23 cellular contexts compared by ENCODE assay signal in the genomic region with DNA sequence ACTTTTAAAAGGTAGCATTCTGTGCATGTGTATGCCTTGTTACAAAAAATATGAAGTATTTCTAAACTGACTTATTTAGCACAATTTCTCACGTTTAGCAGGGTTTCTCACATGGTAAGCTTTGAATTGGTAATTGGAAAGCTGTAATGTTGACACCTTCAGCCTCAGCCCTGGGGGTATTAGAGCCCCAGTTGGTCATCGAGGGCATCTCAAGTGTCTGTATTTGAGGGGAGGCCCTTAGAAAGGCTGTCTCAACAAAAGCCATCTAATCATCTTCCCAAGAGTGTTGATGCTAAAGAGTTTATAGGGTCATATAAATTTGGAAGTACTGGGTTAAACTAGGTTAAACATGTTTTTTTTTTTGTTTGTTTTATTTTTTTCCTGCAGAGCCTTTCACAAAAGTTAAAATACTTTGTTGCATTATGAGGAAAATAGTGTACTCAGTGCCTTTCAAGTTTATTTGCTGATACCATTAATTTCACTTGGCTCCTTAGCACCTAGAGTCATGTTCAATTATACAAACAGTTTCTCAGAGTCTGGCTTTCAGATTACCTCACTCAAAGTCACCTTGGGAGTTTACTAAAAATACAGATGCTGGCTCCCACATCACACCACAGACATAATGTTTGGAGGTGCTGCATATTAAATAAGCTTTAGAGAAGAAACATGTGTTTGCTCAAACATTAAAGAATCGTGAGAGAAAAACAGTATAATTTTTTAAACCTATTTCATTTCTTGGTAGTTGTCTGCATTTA.
DNase-seq lines count a peak whose midpoint lies in the region; ATAC-seq, FAIRE-seq and TF ChIP-seq lines count a peak whose summit lies in the region.
"Had no signal": no experiment of that assay in that cellular context is flagged by ENCODE, and none has a peak within 500 bp of the region (broad histone marks: within the 10 kb centered on the region; RNA-seq: fewer than 3 reads in every experiment).

No MANE protein-coding gene starts in this region.

- DNase-seq in DMS 273 (lab: John Stamatoyannopoulos, UW; ENCODE audit: unreplicated experiment): peak; percentile 44
- DNase-seq in DMS 273 treated with DMSO at 0.1 percent for 48 hours (lab: John Stamatoyannopoulos, UW): no peak
- DNase-seq in LNCaP clone FGC (ENCODE audit: low read depth): peak; percentile 46
- no peak for DNase-seq in esophagus muscularis mucosa (ENCODE audit: extremely low spot score)
- DNase-seq in pancreas: no peak
- DNase-seq in MCF 10A (ENCODE audit: unreplicated experiment): no peak
- no peak for DNase-seq in cerebellar nuclear complex (lab: John Stamatoyannopoulos, UW)
- DNase-seq: activated CD4-positive, alpha-beta T cell treated with anti-CD3 and anti-CD28 coated beads for 4 hours; effector CD4-positive, alpha-beta T cell; mammary epithelial cell; natural killer cell; NCI-H1930; NCI-H510A treated with DMSO at 0.1 percent for 48 hours; Peyer's patch; posterior cingulate gyrus; small intestine; stimulated activated CD8-positive, alpha-beta memory T cell treated with anti-CD3 and anti-CD28 coated beads, Interleukin-4, amount 100 ng/mL, for 48 hours had no signal

- peaks cover 17% of the 10 kb centered on the region for H3K4me1 Mint-ChIP-seq in MCF 10A (ENCODE audit: insufficient read depth, unreplicated experiment)
- H3K4me1 Mint-ChIP-seq: B cell; central memory CD8-positive, alpha-beta T cell had no signal

- no peaks in the 10 kb centered on the region for H3K9me3 ChIP-seq in esophagus muscularis mucosa
- H3K9me3 ChIP-seq in pancreas: no peaks in the 10 kb centered on the region
- H3K9me3 ChIP-seq: Peyer's patch, suprapubic skin had no signal

- H3K4me3 ChIP-seq in LNCaP clone FGC (ENCODE audit: low read depth, low read length): no peak overlapping the region
- H3K4me3 ChIP-seq in esophagus muscularis mucosa: no peak overlapping the region
- H3K4me3 ChIP-seq in pancreas: no peak overlapping the region
- H3K4me3 ChIP-seq: Peyer's patch, suprapubic skin had no signal

- H3K36me3 ChIP-seq in esophagus muscularis mucosa: no peaks in the 10 kb centered on the region
- H3K36me3 ChIP-seq in pancreas: no peaks in the 10 kb centered on the region
- H3K36me3 ChIP-seq: Peyer's patch, suprapubic skin had no signal

- TF ChIP-seq EP300 in esophagus muscularis mucosa (IDR thresholded peaks at IDR 0.05): no peak

- H3K4me3 Mint-ChIP-seq in MCF 10A (ENCODE audit: unreplicated experiment): no peak overlapping the region
- H3K4me3 Mint-ChIP-seq: B cell; central memory CD8-positive, alpha-beta T cell; natural killer cell had no signal

- CTCF ChIA-PET in MCF 10A (lab: Yijun Ruan, JAX): interaction anchor here (0.6 to 1.7 kb wide), 3 partner anchors 10 to 92 kb away, joined by 3 to 6 read pairs (median 3); no protein-coding TSS in a partner anchor

- intact Hi-C loops in esophagus muscularis mucosa (cut with DNase I): no loop called here
- intact Hi-C loops in pancreas (cut with DNase I): no loop called here
- intact Hi-C loops in MCF 10A (cut with micrococcal nuclease): no loop called here

- no TSS peak for BruUV-seq in MCF 10A (replicated peaks; lab: Mats Ljungman, UMichigan)

- POLR2A ChIA-PET in MCF 10A (lab: Yijun Ruan, JAX): interaction anchor here (0.8 to 1.8 kb wide), 6 partner anchors 21 to 676 kb away, joined by 3 to 6 read pairs (median 4); no protein-coding TSS in a partner anchor

- no peak for FAIRE-seq in pancreas (lab: Jason Lieb, UNC)
- FAIRE-seq: TTC549 had no signal

- H3K27me3 ChIP-seq in esophagus muscularis mucosa: no peaks in the 10 kb centered on the region
- no peaks in the 10 kb centered on the region for H3K27me3 ChIP-seq in pancreas
- H3K27me3 ChIP-seq: Peyer's patch, suprapubic skin had no signal

- H3K27ac ChIP-seq in esophagus muscularis mucosa (replicated peaks in 1 of 4) (peak overlapping the region; percentile 38 to 71 (median 68)), pancreas (no peak overlapping the region)
- H3K27ac ChIP-seq: 22Rv1 had no signal

- 42% methylated on average over 3 of the region's 3 CpGs for WGBS in esophagus muscularis mucosa
- WGBS in pancreas, 2 donors: 39 to 40% methylated on average over 3 of the region's 3 CpGs

- no peak for TF ChIP-seq POLR2A in esophagus muscularis mucosa (IDR thresholded peaks at IDR 0.05; ENCODE audit: low read depth)

- TF ChIP-seq CTCF in LNCaP clone FGC (IDR thresholded peaks at IDR 0.05; ENCODE audit: control insufficient read depth, extremely low read depth, insufficient read depth): no peak
- no peak for TF ChIP-seq CTCF in esophagus muscularis mucosa (IDR thresholded peaks at IDR 0.05)
- TF ChIP-seq CTCF in pancreas (IDR thresholded peaks at IDR 0.05): no peak
- TF ChIP-seq CTCF in MCF 10A (IDR thresholded peaks at IDR 0.05; ENCODE audit: unreplicated experiment): no peak

- peaks cover 56% of the 10 kb centered on the region for H3K36me3 Mint-ChIP-seq in MCF 10A (ENCODE audit: insufficient read depth, unreplicated experiment)
- H3K36me3 Mint-ChIP-seq: natural killer cell had no signal

- no peaks in the 10 kb centered on the region for H3K9me3 Mint-ChIP-seq in MCF 10A (ENCODE audit: unreplicated experiment)

- H3K27ac Mint-ChIP-seq in MCF 10A (ENCODE audit: low read depth, unreplicated experiment): no peak overlapping the region
- H3K27ac Mint-ChIP-seq: B cell had no signal

- H3K27me3 Mint-ChIP-seq in MCF 10A (ENCODE audit: insufficient read depth, unreplicated experiment): no peaks in the 10 kb centered on the region
- H3K27me3 Mint-ChIP-seq: B cell; central memory CD8-positive, alpha-beta T cell had no signal

- H3K4me1 ChIP-seq in esophagus muscularis mucosa (peaks cover 20 to 64% (median 61%) of the 10 kb centered on the region in 4 donors), pancreas (no peaks in the 10 kb centered on the region)
- H3K4me1 ChIP-seq: Peyer's patch had no signal

- ATAC-seq in pancreas (peak in 3 of 4 donors; percentile 34 to 73 (median 40)), GM18909 (IDR thresholded peaks at IDR 0.05; ENCODE audit: poor library complexity, unreplicated experiment) (no peak)

Comparison
In these comparisons a context has a peak if more than half of its experiments do, and no peak if none do; other contexts are left out.
1. DNase-seq: peak in DMS 273 (single experiment) and LNCaP clone FGC (single experiment); none in DMS 273 treated with DMSO at 0.1 percent for 48 hours (single experiment), esophagus muscularis mucosa (single experiment), pancreas (0 of 6), MCF 10A (single experiment) and cerebellar nuclear complex (0 of 2).
2. H3K27ac ChIP-seq: peak in esophagus muscularis mucosa (4 of 4); none in pancreas (0 of 4).